ENCODE assay signal across 9 cellular contexts in the genomic region with DNA sequence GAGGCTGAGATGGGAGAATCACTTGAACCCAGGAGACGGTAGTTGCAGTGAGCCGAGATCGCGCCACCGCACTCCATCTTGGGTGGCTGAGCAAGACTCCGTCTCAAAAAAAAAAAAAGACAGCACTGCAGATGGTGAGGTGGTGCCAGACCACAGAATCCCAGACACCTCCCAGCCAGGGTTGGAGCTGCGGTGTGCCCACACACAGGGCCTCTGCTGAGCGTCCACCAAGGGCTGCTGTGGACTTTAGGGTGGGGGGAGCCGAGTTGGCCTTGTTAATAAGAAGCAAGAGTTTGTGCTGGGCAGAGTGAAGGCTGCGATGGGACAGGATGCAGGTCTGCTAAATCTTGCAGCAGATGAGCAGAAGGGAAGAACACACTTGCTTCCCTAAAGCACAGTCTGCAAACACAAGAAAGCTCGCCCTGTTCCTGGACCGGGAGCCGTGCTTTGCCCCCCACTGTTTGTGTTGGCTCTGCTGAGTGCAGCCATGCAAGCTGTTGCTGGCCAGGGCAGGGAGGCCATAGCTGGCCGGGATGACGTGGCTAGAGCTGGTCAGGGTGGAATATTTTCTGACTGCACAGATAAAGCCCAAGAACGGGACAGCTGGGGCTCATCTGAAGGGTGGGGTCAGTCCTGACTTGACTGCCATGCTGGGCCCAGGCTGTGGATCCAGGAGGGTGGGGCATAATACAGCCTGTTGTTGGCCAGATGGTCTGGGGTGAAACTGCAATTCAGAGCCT. TPM values are rescaled to one million over a fixed set of nuclear protein-coding genes. Genes with fewer than 3 reads are reported as not detected.
DNase-seq lines count a peak whose midpoint lies in the region; ATAC-seq and TF ChIP-seq lines count a peak whose summit lies in the region.
"Had no signal": no experiment of that assay in that cellular context is flagged by ENCODE, and none has a peak within 500 bp of the region (broad histone marks: within the 10 kb centered on the region; RNA-seq: fewer than 3 reads in every experiment).

No MANE protein-coding gene starts in this region.

- no peak for TF ChIP-seq CTCF in AG09319 (IDR thresholded peaks at IDR 0.05; ENCODE audit: low read depth, low read length)
- TF ChIP-seq CTCF in glutamatergic neuron (IDR thresholded peaks at IDR 0.05; ENCODE audit: partially characterized antibody, unreplicated experiment) = no peak
- no peak for TF ChIP-seq CTCF in SK-N-SH (IDR thresholded peaks at IDR 0.05)

- TF ChIP-seq EP300 in SK-N-SH (IDR thresholded peaks at IDR 0.05; ENCODE audit: borderline replicate concordance in 1 of 2, low read depth in 1 of 2, low read length in 1 of 2) = no peak

- H3K27ac ChIP-seq in angular gyrus (ENCODE audit: low read depth, low read length) = peak overlapping the region; percentile 87
- no peak overlapping the region for H3K27ac ChIP-seq in SK-N-SH (ENCODE audit: low read depth in 2 of 2, low read length in 1 of 2)

- peak; percentile 67 for DNase-seq in AG09319 (ENCODE audit: extremely low read depth, low read depth)
- peak; percentile 21 for DNase-seq in glutamatergic neuron
- DNase-seq in posterior cingulate gyrus = peak in 8 of 10 donors; percentile 28 to 90 (median 58)
- DNase-seq in A172 (ENCODE audit: low spot score) = no peak
- no peak for DNase-seq in SK-N-SH
- no peak for DNase-seq in stimulated activated naive B cell treated with anti-CD40 and anti-IgM and Interleukin-4, amounts not matched to agents 10 μg/mL and 1 μg/mL and 100 μg/mL, for 72 hours
- DNase-seq: naive thymus-derived CD8-positive, alpha-beta T cell had no signal

- no peaks in the 10 kb centered on the region for H3K4me1 ChIP-seq in SK-N-SH (ENCODE audit: control insufficient read depth in 1 of 2, insufficient read depth in 2 of 2, low read depth in 1 of 2, low read length in 1 of 2)

- 96% methylated on average over 16 of the region's 16 CpGs for WGBS in SK-N-SH (ENCODE audit: low lambda C conversion rate)

- POLR2A ChIA-PET in SK-N-SH (lab: Yijun Ruan, JAX) = no interaction called here

- CTCF ChIA-PET in SK-N-SH (lab: Yijun Ruan, JAX) = interaction anchor here (0.6 to 1.9 kb wide), 3 partner anchors 8 to 184 kb away, joined by 3 to 8 read pairs (median 3); no protein-coding TSS in a partner anchor

- H4K20me1 ChIP-seq in SK-N-SH (ENCODE audit: insufficient read depth) = peaks cover 54% of the 10 kb centered on the region

- H3K36me3 ChIP-seq in SK-N-SH (replicated peaks in 1 of 2; ENCODE audit: control insufficient read depth in 1 of 2, insufficient read depth in 2 of 2, low read length in 1 of 2) = peaks cover 49 to 50% of the 10 kb centered on the region in 2 experiments

- H3K9me3 Mint-ChIP-seq in glutamatergic neuron (ENCODE audit: unreplicated experiment) = peaks cover 3% of the 10 kb centered on the region
- H3K9me3 Mint-ChIP-seq in stimulated activated naive B cell treated with anti-CD40 and anti-IgM and Interleukin-4, amounts not matched to agents 10 μg/mL and 1 μg/mL and 100 μg/mL, for 72 hours = no peaks in the 10 kb centered on the region
- H3K9me3 Mint-ChIP-seq: naive thymus-derived CD8-positive, alpha-beta T cell had no signal

- peaks cover 94% of the 10 kb centered on the region for H3K79me2 ChIP-seq in SK-N-SH (ENCODE audit: insufficient read depth)

- H3K4me3 ChIP-seq in SK-N-SH (ENCODE audit: low read depth in 2 of 2, low read length in 1 of 2) = no peak overlapping the region

- H3K27me3 Mint-ChIP-seq in glutamatergic neuron (ENCODE audit: unreplicated experiment) = peaks cover 5% of the 10 kb centered on the region
- no peaks in the 10 kb centered on the region for H3K27me3 Mint-ChIP-seq in stimulated activated naive B cell treated with anti-CD40 and anti-IgM and Interleukin-4, amounts not matched to agents 10 μg/mL and 1 μg/mL and 100 μg/mL, for 72 hours
- H3K27me3 Mint-ChIP-seq: naive thymus-derived CD8-positive, alpha-beta T cell had no signal

- TF ChIP-seq RAD21 in SK-N-SH (IDR thresholded peaks at IDR 0.05; ENCODE audit: low read length) = no peak

- peaks cover 2% of the 10 kb centered on the region for H3K36me3 Mint-ChIP-seq in glutamatergic neuron (ENCODE audit: unreplicated experiment)
- peaks cover 31 to 49% of the 10 kb centered on the region in 2 donors for H3K36me3 Mint-ChIP-seq in stimulated activated naive B cell treated with anti-CD40 and anti-IgM and Interleukin-4, amounts not matched to agents 10 μg/mL and 1 μg/mL and 100 μg/mL, for 72 hours

- no peaks in the 10 kb centered on the region for H3K27me3 ChIP-seq in SK-N-SH (ENCODE audit: insufficient read depth)

- no peak overlapping the region for H3K4me2 ChIP-seq in SK-N-SH

- intact Hi-C loops in posterior cingulate gyrus (cut with DNase I) = no loop called here

- no peak overlapping the region for H2AFZ ChIP-seq in SK-N-SH (ENCODE audit: low read depth)

- peaks cover 7% of the 10 kb centered on the region for H3F3A ChIP-seq in SK-N-SH (replicated peaks; ENCODE audit: insufficient read depth)

- no peaks in the 10 kb centered on the region for H3K4me1 Mint-ChIP-seq in glutamatergic neuron (ENCODE audit: low read depth, unreplicated experiment)
- peaks cover 6 to 20% of the 10 kb centered on the region in 2 donors for H3K4me1 Mint-ChIP-seq in stimulated activated naive B cell treated with anti-CD40 and anti-IgM and Interleukin-4, amounts not matched to agents 10 μg/mL and 1 μg/mL and 100 μg/mL, for 72 hours

- no peak overlapping the region for H3K9ac ChIP-seq in SK-N-SH

- no peaks in the 10 kb centered on the region for H3K9me2 ChIP-seq in SK-N-SH

- no peak for ATAC-seq in stimulated activated naive B cell treated with anti-CD40 and anti-IgM and Interleukin-4, amounts not matched to agents 10 μg/mL and 1 μg/mL and 100 μg/mL, for 72 hours (replicated peaks)
- ATAC-seq in GM18867 (IDR thresholded peaks at IDR 0.05; ENCODE audit: unreplicated experiment) = no peak
- ATAC-seq: naive thymus-derived CD8-positive, alpha-beta T cell had no signal

- H3K27ac Mint-ChIP-seq in glutamatergic neuron (ENCODE audit: unreplicated experiment) = peak overlapping the region; percentile 62
- no peak overlapping the region for H3K27ac Mint-ChIP-seq in stimulated activated naive B cell treated with anti-CD40 and anti-IgM and Interleukin-4, amounts not matched to agents 10 μg/mL and 1 μg/mL and 100 μg/mL, for 72 hours

- no peak overlapping the region for H3K4me3 Mint-ChIP-seq in glutamatergic neuron (ENCODE audit: unreplicated experiment)
- no peak overlapping the region for H3K4me3 Mint-ChIP-seq in stimulated activated naive B cell treated with anti-CD40 and anti-IgM and Interleukin-4, amounts not matched to agents 10 μg/mL and 1 μg/mL and 100 μg/mL, for 72 hours
- H3K4me3 Mint-ChIP-seq: naive thymus-derived CD8-positive, alpha-beta T cell had no signal

- H3K9me3 ChIP-seq in SK-N-SH = no peaks in the 10 kb centered on the region

TF ChIP-seq in SK-N-SH, 30 proteins besides CTCF, POLR2A, EP300 and RAD21:
- TF ChIP-seq USF1 (IDR thresholded peaks at IDR 0.05; ENCODE audit: borderline replicate concordance, low read depth) = no peak
- TF ChIP-seq TCF12 (IDR thresholded peaks at IDR 0.05) = no peak
- TF ChIP-seq MAX (IDR thresholded peaks at IDR 0.05; ENCODE audit: low read depth) = no peak
- TF ChIP-seq SMC3 (IDR thresholded peaks at IDR 0.05; ENCODE audit: low read depth, low read length) = no peak
- no peak for TF ChIP-seq RFX5 (IDR thresholded peaks at IDR 0.05; ENCODE audit: low read length)
- no peak for TF ChIP-seq GABPA (IDR thresholded peaks at IDR 0.05; ENCODE audit: low read depth)
- TF ChIP-seq POLR2AphosphoS5 (IDR thresholded peaks at IDR 0.05; ENCODE audit: low read depth, low read length) = no peak
- no peak for TF ChIP-seq MXI1 (IDR thresholded peaks at IDR 0.05; ENCODE audit: low read depth, low read length)
- no peak for TF ChIP-seq GATA2 (CRISPR knock-in tag; IDR thresholded peaks at IDR 0.05)

RNA-seq across cellular contexts. Expression of gene KMT5A, which starts 14.4 kb away (rescaled TPM):
- 53.6 TPM for total RNA-seq in glutamatergic neuron (ENCODE audit: unreplicated experiment)
- 62.4 and 63.7 TPM in 2 replicates for total RNA-seq in A172 (2014; rRNA removed; shearing (Covaris generic))
- 29.7 and 37.6 TPM in 2 replicates for polyA plus RNA-seq in SK-N-SH (2012; rRNA removed)
- 35.6 and 36.4 TPM in 2 replicates for polyA plus RNA-seq in SK-N-SH (2012; cell fraction: cytosol; rRNA removed)
- polyA plus RNA-seq in SK-N-SH (2012; cell fraction: nucleus; rRNA removed) = 51.0 and 62.5 TPM in 2 replicates

RNA-seq across cellular contexts. Expression of gene SBNO1, which starts 33.7 kb away (rescaled TPM):
- total RNA-seq in glutamatergic neuron (ENCODE audit: unreplicated experiment) = 50.9 TPM
- total RNA-seq in A172 (2014; rRNA removed; shearing (Covaris generic)) = 26.8 and 39.2 TPM in 2 replicates
- 4.5 and 5.5 TPM in 2 replicates for polyA plus RNA-seq in SK-N-SH (2012; rRNA removed)
- polyA plus RNA-seq in SK-N-SH (2012; cell fraction: cytosol; rRNA removed) = 5.6 and 6.3 TPM in 2 replicates
- 5.0 and 8.3 TPM in 2 replicates for polyA plus RNA-seq in SK-N-SH (2012; cell fraction: nucleus; rRNA removed)

RNA-seq across cellular contexts. Expression of gene RILPL2, which starts 38.1 kb away (rescaled TPM):
- 0.10 TPM for total RNA-seq in glutamatergic neuron (ENCODE audit: unreplicated experiment)
- total RNA-seq in A172 (2014; rRNA removed; shearing (Covaris generic)) = 3.6 and 3.9 TPM in 2 replicates
- 5.0 and 5.2 TPM in 2 replicates for polyA plus RNA-seq in SK-N-SH (2012; rRNA removed)
- 4.9 and 5.0 TPM in 2 replicates for polyA plus RNA-seq in SK-N-SH (2012; cell fraction: cytosol; rRNA removed)
- 1.9 and 2.1 TPM in 2 replicates for polyA plus RNA-seq in SK-N-SH (2012; cell fraction: nucleus; rRNA removed)

RNA-seq across cellular contexts. Expression of gene SNRNP35, which starts 59.6 kb away (rescaled TPM):
- total RNA-seq in glutamatergic neuron (ENCODE audit: unreplicated experiment) = 33.1 TPM
- 8.6 and 12.0 TPM in 2 replicates for total RNA-seq in A172 (2014; rRNA removed; shearing (Covaris generic))
- 13.1 and 16.0 TPM in 2 replicates for polyA plus RNA-seq in SK-N-SH (2012; rRNA removed)
- polyA plus RNA-seq in SK-N-SH (2012; cell fraction: cytosol; rRNA removed) = 16.0 and 18.5 TPM in 2 replicates
- 18.4 and 24.3 TPM in 2 replicates for polyA plus RNA-seq in SK-N-SH (2012; cell fraction: nucleus; rRNA removed)

Comparison
In these comparisons a context has a peak if more than half of its experiments do, and no peak if none do; other contexts are left out.
1. DNase-seq: peak in AG09319 (single experiment), glutamatergic neuron (single experiment) and posterior cingulate gyrus (8 of 10); none in A172 (single experiment), SK-N-SH (single experiment) and stimulated activated naive B cell treated with anti-CD40 and anti-IgM and Interleukin-4, amounts not matched to agents 10 μg/mL and 1 μg/mL and 100 μg/mL, for 72 hours (single experiment).